Comparison of ENCODE assay signal across 20 cellular contexts in the genomic region with DNA sequence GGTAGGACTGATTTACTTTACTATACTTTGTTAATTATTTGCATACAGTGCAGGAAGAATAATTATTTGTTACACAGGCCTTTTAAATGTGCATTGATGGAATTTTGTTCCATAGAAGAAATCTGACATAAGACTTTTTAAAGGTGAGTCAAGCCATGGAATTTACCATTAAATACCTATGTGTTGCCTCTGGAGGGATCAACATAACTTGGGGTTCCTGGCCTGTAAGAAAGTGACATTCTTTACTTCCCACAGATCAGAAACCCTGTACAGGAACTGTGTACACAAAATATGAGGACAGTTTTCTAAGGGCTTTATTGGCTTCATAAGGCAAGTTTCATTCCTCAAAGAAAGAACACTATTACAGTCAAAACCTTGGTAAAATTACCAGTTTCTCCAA.
DNase-seq lines count a peak whose midpoint lies in the region; ATAC-seq and TF ChIP-seq lines count a peak whose summit lies in the region.
"Had no signal": no experiment of that assay in that cellular context is flagged by ENCODE, and none has a peak within 500 bp of the region (broad histone marks: within the 10 kb centered on the region; RNA-seq: fewer than 3 reads in every experiment).

No MANE protein-coding gene starts in this region.

- TF ChIP-seq CTCF in RWPE2 (IDR thresholded peaks at IDR 0.05; ENCODE audit: poor library complexity, severe bottlenecking) (no peak), dorsolateral prefrontal cortex (IDR thresholded peaks at IDR 0.05 in 54 of 56, conservative IDR thresholded peaks at IDR 0.05 in 2 of 56; ENCODE audit: low read depth in 1 of 56, partially characterized antibody in 56 of 56) (no peak)

- DNase-seq in RWPE2 (ENCODE audit: low spot score) (no peak), glomerular visceral epithelial cell (ENCODE audit: extremely low spot score) (peak; percentile 22), dorsolateral prefrontal cortex (no peak), mesenteric fat pad (ENCODE audit: low spot score) (no peak)
- DNase-seq: 8988T; ACHN; BE2C; C1 segment of cervical spinal cord; CD4-positive, alpha-beta memory T cell; CD4-positive, CD25-positive, alpha-beta regulatory T cell; CD8-positive, alpha-beta memory T cell; COR-L47; DMS 273 treated with DMSO at 0.1 percent for 48 hours; DMS153; DMS53; DMS79 treated with DMSO at 0.1 percent for 48 hours; GDM1 had no signal

- H3K27me3 ChIP-seq in RWPE2 (ENCODE audit: insufficient read depth, poor library complexity, severe bottlenecking) (no peaks in the 10 kb centered on the region), dorsolateral prefrontal cortex (no peaks in the 10 kb centered on the region)
- H3K27me3 ChIP-seq: BE2C, BLaER1 had no signal

- H3K4me1 ChIP-seq in RWPE2 (ENCODE audit: insufficient read depth, poor library complexity, severe bottlenecking), result no peaks in the 10 kb centered on the region
- H3K4me1 ChIP-seq: BE2C, BLaER1 had no signal

- H3K9me3 ChIP-seq in RWPE2 (ENCODE audit: severe bottlenecking), result no peaks in the 10 kb centered on the region
- H3K9me3 ChIP-seq: BE2C, BLaER1 had no signal

- H3K4me3 ChIP-seq in RWPE2 (ENCODE audit: severe bottlenecking) (no peak overlapping the region), dorsolateral prefrontal cortex (no peak overlapping the region)
- H3K4me3 ChIP-seq: BLaER1, GM12878 had no signal

- no peak for ATAC-seq in RWPE2 (ENCODE audit: low read depth)
- no peak for ATAC-seq in GM19023 (IDR thresholded peaks at IDR 0.05; ENCODE audit: unreplicated experiment)
- ATAC-seq: GM12878 had no signal

- H3K27ac ChIP-seq in RWPE2 (ENCODE audit: poor library complexity, severe bottlenecking) (peak overlapping the region; percentile 10), dorsolateral prefrontal cortex (no peak overlapping the region)
- H3K27ac ChIP-seq: BLaER1 had no signal

- H3K36me3 ChIP-seq in RWPE2 (ENCODE audit: low read depth), result no peaks in the 10 kb centered on the region
- H3K36me3 ChIP-seq: BE2C, BLaER1 had no signal

- intact Hi-C loops in dorsolateral prefrontal cortex (cut with DNase I), result no loop called here
